ENCODE assay signal across 8 cellular contexts in the genomic region with DNA sequence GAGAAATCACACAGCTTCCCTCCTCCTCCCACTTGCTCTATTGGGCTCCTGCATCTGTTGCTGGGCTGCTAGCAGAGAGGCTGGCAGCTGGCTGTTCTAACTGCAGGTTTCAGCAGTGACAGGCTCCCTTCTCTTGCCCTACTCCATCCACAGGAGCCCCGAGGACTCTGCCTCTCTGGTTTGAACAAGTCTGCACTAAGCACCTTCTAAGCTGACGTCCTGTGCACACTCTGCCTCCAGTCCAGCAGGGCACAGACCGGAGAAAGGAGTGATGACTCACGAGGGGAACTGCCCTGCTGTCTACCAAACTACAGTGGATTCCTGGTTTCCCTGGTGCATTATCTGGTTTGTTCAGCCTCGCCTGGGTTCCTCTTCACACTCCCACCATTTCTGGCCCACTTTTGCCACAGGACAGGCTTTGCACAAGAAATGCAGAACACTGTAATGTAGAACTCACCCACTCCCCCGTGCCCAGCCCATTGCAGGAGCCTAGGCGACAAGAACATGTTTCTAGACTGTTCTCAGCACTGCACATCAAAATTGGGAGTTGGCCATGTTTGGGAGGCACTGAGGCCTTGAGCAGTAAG. TPM values are rescaled to one million over a fixed set of nuclear protein-coding genes. Genes with fewer than 3 reads are reported as not detected.
DNase-seq lines count a peak whose midpoint lies in the region.

No MANE protein-coding gene starts in this region.

- no peak overlapping the region for H3K4me3 ChIP-seq in BLaER1

- H3K9me3 ChIP-seq in BLaER1: peaks cover 8% of the 10 kb centered on the region

- 0 out of 2 replicates have a peak overlapping the region, but pooled peaks have one; percentile 5 for H3K27ac ChIP-seq in BLaER1

- no peaks in the 10 kb centered on the region for H4K20me1 ChIP-seq in BLaER1

- peaks cover 74% of the 10 kb centered on the region for H3K4me1 ChIP-seq in BLaER1

- H3K9ac ChIP-seq in BLaER1: peak overlapping the region; percentile 5; the same call in 1 of the 2 replicates

- no peaks in the 10 kb centered on the region for H3K36me3 ChIP-seq in BLaER1

- DNase-seq in HT1080 (ENCODE audit: low read depth) (peak; percentile 36), kidney glomerular epithelial cell (lab: John Stamatoyannopoulos, UW) (peak; percentile 49), SK-N-DZ (ENCODE audit: low spot score) (no peak), mesenteric fat pad (ENCODE audit: low spot score) (no peak), DMS114 treated with DMSO at 0.1 percent for 48 hours (lab: John Stamatoyannopoulos, UW; ENCODE audit: unreplicated experiment) (no peak), NCI-H128 (lab: John Stamatoyannopoulos, UW; ENCODE audit: unreplicated experiment) (no peak)
- peak; percentile 61 for DNase-seq in activated CD8-positive, alpha-beta memory T cell treated with anti-CD3 and anti-CD28 coated beads, Interleukin-2, amount 50 U/mL, for 48 hours

- no peaks in the 10 kb centered on the region for H3K27me3 ChIP-seq in BLaER1

- H3K4me2 ChIP-seq in BLaER1: peak overlapping the region; percentile 86

RNA-seq across cellular contexts. Expression of a gene that starts 26.0 kb away (rescaled TPM):
- total RNA-seq in HT1080 (2014; rRNA removed; shearing (Covaris generic)): not detected in 2 replicates
- polyA plus RNA-seq in HT1080 (2015; cell fraction: cytosol; rRNA removed): 0.10 TPM in 1 of 2 replicates, not detected in the other
- polyA plus RNA-seq in HT1080 (2015; cell fraction: nucleus; rRNA removed): not detected in 2 replicates
- polyA plus RNA-seq in SK-N-DZ (2014; cell fraction: cytosol; rRNA removed): not detected in 2 replicates
- not detected in 2 replicates for polyA plus RNA-seq in SK-N-DZ (2014; cell fraction: nucleus; rRNA removed)
- total RNA-seq in mesenteric fat pad: 32.1 TPM

Comparison
In these comparisons a context has a peak if more than half of its experiments do, and no peak if none do; other contexts are left out.
1. DNase-seq: peak in HT1080 (single experiment), activated CD8-positive, alpha-beta memory T cell treated with anti-CD3 and anti-CD28 coated beads, Interleukin-2, amount 50 U/mL, for 48 hours (single experiment) and kidney glomerular epithelial cell (single experiment); none in SK-N-DZ (single experiment), mesenteric fat pad (single experiment), DMS114 treated with DMSO at 0.1 percent for 48 hours (single experiment) and NCI-H128 (single experiment).
2. RNA of a gene that starts 26.0 kb away (total RNA-seq): 32.1 TPM in mesenteric fat pad (single experiment); not detected in HT1080; every median in the first group is over 10 times any median in the second.